In genomic region chr2:28683100-28683706, GRCh38 we compare ENCODE assay signal across 9 cellular contexts.
DNase-seq lines count a peak whose midpoint lies in the region; ATAC-seq, FAIRE-seq and TF ChIP-seq lines count a peak whose summit lies in the region.
"Had no signal": no experiment of that assay in that cellular context is flagged by ENCODE, and none has a peak within 500 bp of the region (broad histone marks: within the 10 kb centered on the region; RNA-seq: fewer than 3 reads in every experiment).

No MANE protein-coding gene starts in this region.

- WGBS in pancreas, 2 donors, result 40 to 42% methylated on average over 14 of the region's 14 CpGs

- H3K27me3 ChIP-seq in pancreas, result no peaks in the 10 kb centered on the region

- no peak for FAIRE-seq in pancreas (lab: Jason Lieb, UNC)

- no peaks in the 10 kb centered on the region for H3K36me3 ChIP-seq in pancreas

- TF ChIP-seq CTCF in pancreas (IDR thresholded peaks at IDR 0.05), result no peak

- H3K27ac ChIP-seq in pancreas, result peak overlapping the region in 3 of 4 donors; percentile 3 to 44 (median 42)
- H3K27ac ChIP-seq: epithelial cell of prostate had no signal

- DNase-seq in GM03348 (ENCODE audit: low spot score), result peak; percentile 44
- DNase-seq in fibroblast of peridontal ligament (ENCODE audit: extremely low read depth), result peak; percentile 68
- peak; percentile 63 to 86 (median 74) for DNase-seq in pancreas
- no peak for DNase-seq in KG1 (lab: John Stamatoyannopoulos, UW)
- DNase-seq in amniotic stem cell (lab: John Stamatoyannopoulos, UW), result no peak

- H3K4me1 ChIP-seq in pancreas, result peaks cover 5 to 40% (median 37%) of the 10 kb centered on the region in 3 donors

- intact Hi-C loops in pancreas (cut with DNase I), result no loop called here

- H3K4me3 ChIP-seq in pancreas, result no peak overlapping the region

- ATAC-seq in pancreas (peak; percentile 29 to 73 (median 63)), HG03439 (IDR thresholded peaks at IDR 0.05; ENCODE audit: unreplicated experiment) (no peak), GM21515 (IDR thresholded peaks at IDR 0.05; ENCODE audit: unreplicated experiment) (no peak)

- H3K9me3 ChIP-seq in pancreas, result no peaks in the 10 kb centered on the region

TF ChIP-seq in PFSK-1, 5 proteins besides CTCF, POLR2A, EP300 and RAD21:
- TF ChIP-seq FOXP2 (optimal IDR thresholded peaks at IDR 0.05; ENCODE audit: borderline replicate concordance, extremely low read depth, extremely low read length, insufficient read depth) (peak; percentile 30), TAF1 (IDR thresholded peaks at IDR 0.05; ENCODE audit: borderline replicate concordance, insufficient read depth, low read length) (no peak)

Comparison
In these comparisons a context has a peak if more than half of its experiments do, and no peak if none do; other contexts are left out.
1. DNase-seq: peak in GM03348 (single experiment), fibroblast of peridontal ligament (single experiment) and pancreas (6 of 6); none in KG1 (single experiment) and amniotic stem cell (single experiment).
2. ATAC-seq: peak in pancreas (4 of 4); none in HG03439 (single experiment) and GM21515 (single experiment).